In the genomic region with DNA sequence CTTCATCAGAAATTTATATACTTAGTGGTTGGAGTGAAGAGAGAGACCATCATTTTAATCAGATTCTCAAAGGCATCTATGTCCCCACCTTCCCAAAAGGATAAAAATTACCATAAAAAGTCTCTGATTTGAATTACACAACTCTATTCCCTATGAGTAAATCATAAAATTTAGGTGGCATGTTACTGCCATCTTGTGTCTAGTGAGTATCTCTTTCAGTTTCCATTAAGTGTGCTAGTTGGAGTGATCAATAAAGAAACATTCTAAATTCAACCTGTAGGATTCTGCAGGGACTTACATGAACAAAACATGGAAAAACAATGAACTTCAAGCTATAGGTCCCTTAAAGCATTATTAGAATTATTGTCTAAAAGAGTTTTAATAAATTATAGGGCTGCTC, we compare ENCODE assay signal across 9 cellular contexts.
DNase-seq lines count a peak whose midpoint lies in the region; ATAC-seq and TF ChIP-seq lines count a peak whose summit lies in the region.
"Had no signal": no experiment of that assay in that cellular context is flagged by ENCODE, and none has a peak within 500 bp of the region (broad histone marks: within the 10 kb centered on the region; RNA-seq: fewer than 3 reads in every experiment).

No MANE protein-coding gene starts in this region.

- H3K4me1 ChIP-seq in breast epithelium: no peaks in the 10 kb centered on the region
- peaks cover 0 to 17% of the 10 kb centered on the region in 2 experiments; a peak in 3 of 4 replicates for H3K4me1 ChIP-seq in SK-N-SH (ENCODE audit: control insufficient read depth in 1 of 2, insufficient read depth in 2 of 2, low read depth in 1 of 2, low read length in 1 of 2)
- H3K4me1 ChIP-seq in tibial nerve: peaks cover 0 to 37% (median 0%) of the 10 kb centered on the region in 4 donors

- CTCF ChIA-PET in MCF 10A (lab: Yijun Ruan, JAX): interaction anchor here (0.5 to 7.2 kb wide), 23 partner anchors 9 to 1493 kb away, joined by 3 to 121 read pairs (median 4); a partner anchor contains a TSS
- CTCF ChIA-PET in SK-N-SH (lab: Yijun Ruan, JAX): interaction anchor here (0.6 to 6.3 kb wide), 18 partner anchors 9 to 1490 kb away, joined by 3 to 104 read pairs (median 4); no protein-coding TSS in a partner anchor

- no peaks in the 10 kb centered on the region for H3K79me2 ChIP-seq in SK-N-SH (ENCODE audit: insufficient read depth)

- H3K4me3 ChIP-seq in breast epithelium (no peak overlapping the region), SK-N-SH (ENCODE audit: low read depth in 2 of 2, low read length in 1 of 2) (no peak overlapping the region), tibial nerve (no peak overlapping the region)

- DNase-seq in MCF 10A (ENCODE audit: unreplicated experiment) (peak; percentile 62), breast epithelium (ENCODE audit: low spot score in 2 of 2) (no peak), SK-N-SH (peak; percentile 8), glomerular visceral epithelial cell (ENCODE audit: extremely low spot score) (peak; percentile 37), tibial nerve (ENCODE audit: low spot score in 2 of 2) (no peak), T-helper 17 cell (no peak), immature natural killer cell (no peak)
- DNase-seq: CD4-positive, alpha-beta memory T cell had no signal

- no peak for ATAC-seq in T-helper 17 cell
- ATAC-seq in GM21515 (IDR thresholded peaks at IDR 0.05; ENCODE audit: unreplicated experiment): no peak

- TF ChIP-seq RAD21 in SK-N-SH (IDR thresholded peaks at IDR 0.05; ENCODE audit: low read length): peak; percentile 80

- H3K9me2 ChIP-seq in SK-N-SH: no peaks in the 10 kb centered on the region

- intact Hi-C loops in MCF 10A (cut with micrococcal nuclease): loop anchor here (1.0 to 5.0 kb wide), 6 partner anchors 179 to 1570 kb away; no protein-coding TSS in a partner anchor
- intact Hi-C loops in breast epithelium (cut with DNase I; ENCODE audit: low total_unique reads): no loop called here

- H3K9ac ChIP-seq in SK-N-SH: no peak overlapping the region

- no peak for TF ChIP-seq EP300 in SK-N-SH (IDR thresholded peaks at IDR 0.05; ENCODE audit: borderline replicate concordance in 1 of 2, low read depth in 1 of 2, low read length in 1 of 2)
- no peak for TF ChIP-seq EP300 in tibial nerve (IDR thresholded peaks at IDR 0.05)

- H3K9me3 Mint-ChIP-seq in MCF 10A (ENCODE audit: unreplicated experiment) (no peaks in the 10 kb centered on the region), immature natural killer cell (peaks cover 0 to 7% (median 0%) of the 10 kb centered on the region in 6 donors)
- H3K9me3 Mint-ChIP-seq: CD4-positive, alpha-beta memory T cell had no signal

- no peaks in the 10 kb centered on the region for H3K36me3 Mint-ChIP-seq in MCF 10A (ENCODE audit: insufficient read depth, unreplicated experiment)
- no peaks in the 10 kb centered on the region for H3K36me3 Mint-ChIP-seq in T-helper 17 cell (ENCODE audit: low read depth)
- no peaks in the 10 kb centered on the region for H3K36me3 Mint-ChIP-seq in immature natural killer cell
- H3K36me3 Mint-ChIP-seq: CD4-positive, alpha-beta memory T cell had no signal

- TF ChIP-seq CTCF in MCF 10A (IDR thresholded peaks at IDR 0.05; ENCODE audit: unreplicated experiment): peak; percentile 38
- peak in 1 of 3 donors; percentile 25 for TF ChIP-seq CTCF in breast epithelium (IDR thresholded peaks at IDR 0.05)
- peak; percentile 64 for TF ChIP-seq CTCF in SK-N-SH (IDR thresholded peaks at IDR 0.05)
- TF ChIP-seq CTCF in tibial nerve (IDR thresholded peaks at IDR 0.05): peak in 4 of 5 experiments; percentile 10 to 37 (median 25)

- no peaks in the 10 kb centered on the region for H4K20me1 ChIP-seq in SK-N-SH (ENCODE audit: insufficient read depth)

- H3K4me2 ChIP-seq in SK-N-SH: no peak overlapping the region

- H3K27ac Mint-ChIP-seq in MCF 10A (ENCODE audit: low read depth, unreplicated experiment): no peak overlapping the region
- no peak overlapping the region for H3K27ac Mint-ChIP-seq in T-helper 17 cell
- no peak overlapping the region for H3K27ac Mint-ChIP-seq in immature natural killer cell
- H3K27ac Mint-ChIP-seq: CD4-positive, alpha-beta memory T cell had no signal

- no peaks in the 10 kb centered on the region for H3K36me3 ChIP-seq in breast epithelium
- H3K36me3 ChIP-seq in SK-N-SH (replicated peaks in 1 of 2; ENCODE audit: control insufficient read depth in 1 of 2, insufficient read depth in 2 of 2, low read length in 1 of 2): no peaks in the 10 kb centered on the region
- H3K36me3 ChIP-seq in tibial nerve: no peaks in the 10 kb centered on the region

- H3K4me3 Mint-ChIP-seq in MCF 10A (ENCODE audit: unreplicated experiment): no peak overlapping the region
- H3K4me3 Mint-ChIP-seq in T-helper 17 cell: no peak overlapping the region
- H3K4me3 Mint-ChIP-seq in immature natural killer cell: no peak overlapping the region
- H3K4me3 Mint-ChIP-seq: CD4-positive, alpha-beta memory T cell had no signal

- no peaks in the 10 kb centered on the region for H3K9me3 ChIP-seq in breast epithelium
- no peaks in the 10 kb centered on the region for H3K9me3 ChIP-seq in SK-N-SH
- no peaks in the 10 kb centered on the region for H3K9me3 ChIP-seq in tibial nerve
- H3K9me3 ChIP-seq in T-helper 17 cell (ENCODE audit: control insufficient read depth, low read length, poor library complexity, severe bottlenecking): no peaks in the 10 kb centered on the region

- H3K4me1 Mint-ChIP-seq in MCF 10A (ENCODE audit: insufficient read depth, unreplicated experiment) (peaks cover 6% of the 10 kb centered on the region), T-helper 17 cell (peaks cover 4% of the 10 kb centered on the region), immature natural killer cell (no peaks in the 10 kb centered on the region)
- H3K4me1 Mint-ChIP-seq: CD4-positive, alpha-beta memory T cell had no signal

- H3K27ac ChIP-seq in breast epithelium (no peak overlapping the region), SK-N-SH (ENCODE audit: low read depth in 2 of 2, low read length in 1 of 2) (peak overlapping the region; percentile 33 to 89; a peak in 3 of 4 replicates), tibial nerve (no peak overlapping the region)

- TF ChIP-seq POLR2A in breast epithelium (IDR thresholded peaks at IDR 0.05) (no peak), tibial nerve (IDR thresholded peaks at IDR 0.05) (no peak)

- no peaks in the 10 kb centered on the region for H3K27me3 ChIP-seq in breast epithelium
- no peaks in the 10 kb centered on the region for H3K27me3 ChIP-seq in SK-N-SH (ENCODE audit: insufficient read depth)
- no peaks in the 10 kb centered on the region for H3K27me3 ChIP-seq in tibial nerve

- no TSS peak for BruUV-seq in MCF 10A (replicated peaks; lab: Mats Ljungman, UMichigan)

- POLR2A ChIA-PET in MCF 10A (lab: Yijun Ruan, JAX) (no interaction called here), SK-N-SH (lab: Yijun Ruan, JAX) (interaction anchor here (1.6 kb wide), 1 partner anchor 408 kb away, joined by 9 read pairs; no protein-coding TSS in a partner anchor)

- no peaks in the 10 kb centered on the region for H3K27me3 Mint-ChIP-seq in MCF 10A (ENCODE audit: insufficient read depth, unreplicated experiment)
- peaks cover 17% of the 10 kb centered on the region for H3K27me3 Mint-ChIP-seq in T-helper 17 cell
- H3K27me3 Mint-ChIP-seq in immature natural killer cell (ENCODE audit: low read depth in 3 of 3): no peaks in the 10 kb centered on the region
- H3K27me3 Mint-ChIP-seq: CD4-positive, alpha-beta memory T cell had no signal

- H2AFZ ChIP-seq in SK-N-SH (ENCODE audit: low read depth): peak overlapping the region; percentile 12; the same call in 1 of the 2 replicates

- H3F3A ChIP-seq in SK-N-SH (replicated peaks; ENCODE audit: insufficient read depth): peaks cover 3% of the 10 kb centered on the region

TF ChIP-seq in SK-N-SH, 30 proteins besides CTCF, POLR2A, EP300 and RAD21:
- TF ChIP-seq EZH2phosphoT487 (IDR thresholded peaks at IDR 0.05; ENCODE audit: borderline replicate concordance, low read depth): no peak
- peak; percentile 58 for TF ChIP-seq SMC3 (IDR thresholded peaks at IDR 0.05; ENCODE audit: low read depth, low read length)

Comparison
In these comparisons a context has a peak if more than half of its experiments do, and no peak if none do; other contexts are left out.
1. DNase-seq: peak in MCF 10A (single experiment), SK-N-SH (single experiment) and glomerular visceral epithelial cell (single experiment); none in breast epithelium (0 of 2), tibial nerve (0 of 2), T-helper 17 cell (0 of 3) and immature natural killer cell (0 of 3).
2. H3K27ac ChIP-seq: peak in SK-N-SH (2 of 2); none in breast epithelium (0 of 2) and tibial nerve (0 of 4).